ENCODE assay signal across 8 cellular contexts in the genomic region with DNA sequence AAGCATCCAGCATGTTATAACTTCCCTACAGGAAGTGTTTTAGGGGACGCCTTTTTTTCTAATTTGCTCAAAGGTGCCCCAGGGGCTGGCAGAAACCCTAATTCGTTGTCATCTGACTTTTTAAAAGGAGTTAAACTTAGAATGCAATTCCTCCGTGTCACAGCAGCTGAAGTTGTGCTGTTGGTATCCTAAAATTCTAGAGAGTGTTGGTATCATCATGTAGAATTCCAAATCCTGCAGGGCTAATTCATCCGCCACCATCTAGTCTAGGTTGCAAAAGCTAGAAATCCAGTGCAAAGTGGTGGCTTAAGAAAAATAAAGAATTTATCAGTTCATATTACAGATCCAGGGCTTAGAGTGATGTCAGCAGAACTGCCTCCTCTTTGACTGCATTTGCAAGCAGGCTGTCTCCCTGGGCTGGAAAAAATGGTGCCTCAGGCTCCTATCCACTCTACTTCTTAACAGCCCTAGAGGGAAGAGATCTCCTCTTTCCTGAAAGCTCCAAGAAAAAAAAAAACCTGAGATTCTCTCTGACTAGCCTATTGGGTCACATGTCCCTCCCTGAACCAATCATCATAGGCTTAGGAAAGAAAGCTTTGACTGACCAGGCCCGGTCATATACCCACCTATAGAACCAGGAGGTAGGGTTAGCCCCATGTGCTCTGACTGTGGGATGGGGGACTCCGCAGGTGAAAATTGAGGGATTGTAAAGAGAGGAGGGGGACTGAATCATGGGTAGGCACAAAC.
DNase-seq lines count a peak whose midpoint lies in the region; ATAC-seq, FAIRE-seq and TF ChIP-seq lines count a peak whose summit lies in the region.

No MANE protein-coding gene starts in this region.

- DNase-seq in AG08395 (ENCODE audit: low spot score), result peak; percentile 27
- peak; percentile 10 for DNase-seq in inferior parietal cortex (ENCODE audit: extremely low spot score)
- DNase-seq in iPS-NIHi11 (ENCODE audit: low spot score), result no peak
- DNase-seq in NCI-H1105 (lab: John Stamatoyannopoulos, UW), result no peak
- no peak for DNase-seq in HTR-8/SVneo (ENCODE audit: insufficient read length, low spot score)

- TF ChIP-seq CTCF in GM12874 (IDR thresholded peaks at IDR 0.05; ENCODE audit: insufficient read depth, low read depth, low read length), result peak; percentile 33; the same call in 1 of the 2 replicates

- FAIRE-seq in TTC549 (lab: Jason Lieb, UNC) (peak; percentile 65), HTR-8/SVneo (lab: Jason Lieb, UNC) (no peak)

- ATAC-seq in HG03039 (IDR thresholded peaks at IDR 0.05; ENCODE audit: unreplicated experiment), result no peak

Comparison
In these comparisons a context has a peak if more than half of its experiments do, and no peak if none do; other contexts are left out.
1. DNase-seq: peak in AG08395 (single experiment) and inferior parietal cortex (single experiment); none in iPS-NIHi11 (single experiment), NCI-H1105 (single experiment) and HTR-8/SVneo (single experiment).